Comparison of ENCODE assay signal across 1 cellular context in the genomic region with DNA sequence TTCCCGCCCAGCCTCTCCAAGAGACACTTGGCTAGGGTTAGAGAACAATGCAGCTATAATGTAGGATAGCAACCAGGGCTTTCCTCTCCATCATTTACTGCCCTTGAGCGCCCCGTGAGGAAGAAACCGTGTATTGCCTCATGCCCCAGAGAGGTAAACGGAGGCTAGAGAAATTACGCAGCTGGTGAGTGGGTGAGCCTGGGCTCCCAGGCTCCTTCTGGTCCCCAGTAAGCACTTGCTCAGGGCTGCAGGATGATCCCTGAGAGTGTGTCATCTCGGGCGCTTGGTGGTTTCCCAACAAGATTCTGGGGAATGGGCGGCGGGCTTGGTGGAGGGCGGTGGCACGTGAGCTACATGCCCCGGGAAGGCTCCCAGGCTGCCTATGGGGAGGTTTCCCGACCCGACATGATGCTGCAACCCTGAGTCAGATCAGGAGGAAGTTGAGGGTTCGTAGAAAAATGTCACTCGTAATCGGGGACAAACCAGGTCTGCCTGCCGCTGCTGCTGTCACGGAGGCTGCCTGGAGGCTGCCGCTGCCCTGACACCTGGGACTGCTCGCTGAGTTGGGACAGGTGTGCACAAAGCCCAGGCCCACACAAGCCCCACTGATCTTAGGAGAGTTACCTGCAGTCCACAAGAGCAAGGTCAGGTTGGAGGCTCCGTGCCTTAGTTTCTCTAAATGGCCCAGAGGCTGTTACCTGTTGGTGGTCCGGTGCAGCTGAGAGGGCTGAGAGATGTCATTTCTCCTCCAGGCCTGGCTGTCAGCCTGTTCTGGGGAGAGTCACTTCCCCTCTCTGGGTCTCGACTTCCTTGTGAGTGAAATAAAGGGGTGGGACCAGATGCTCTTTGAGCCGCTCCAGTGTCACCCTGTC.
TF ChIP-seq lines count a peak whose summit lies in the region.

A gene with protein sequence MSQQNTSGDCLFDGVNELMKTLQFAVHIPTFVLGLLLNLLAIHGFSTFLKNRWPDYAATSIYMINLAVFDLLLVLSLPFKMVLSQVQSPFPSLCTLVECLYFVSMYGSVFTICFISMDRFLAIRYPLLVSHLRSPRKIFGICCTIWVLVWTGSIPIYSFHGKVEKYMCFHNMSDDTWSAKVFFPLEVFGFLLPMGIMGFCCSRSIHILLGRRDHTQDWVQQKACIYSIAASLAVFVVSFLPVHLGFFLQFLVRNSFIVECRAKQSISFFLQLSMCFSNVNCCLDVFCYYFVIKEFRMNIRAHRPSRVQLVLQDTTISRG (minus strand): TSS at position 773 of the 872 bp plus-strand sequence. CDS start 14,280 bp downstream, outside the sequence.

TF ChIP-seq in H1, 55 proteins besides CTCF, POLR2A, EP300 and RAD21:
- TF ChIP-seq, protein P1, sequence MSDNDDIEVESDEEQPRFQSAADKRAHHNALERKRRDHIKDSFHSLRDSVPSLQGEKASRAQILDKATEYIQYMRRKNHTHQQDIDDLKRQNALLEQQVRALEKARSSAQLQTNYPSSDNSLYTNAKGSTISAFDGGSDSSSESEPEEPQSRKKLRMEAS (IDR thresholded peaks at IDR 0.05) = 0 out of 2 replicates have a peak, but pooled peaks have one; percentile 18
- TF ChIP-seq FOSL1 (IDR thresholded peaks at IDR 0.05; ENCODE audit: insufficient read depth, low read depth, low read length) = no peak
